Comparison of ENCODE assay signal across 1 cellular context in the genomic region with DNA sequence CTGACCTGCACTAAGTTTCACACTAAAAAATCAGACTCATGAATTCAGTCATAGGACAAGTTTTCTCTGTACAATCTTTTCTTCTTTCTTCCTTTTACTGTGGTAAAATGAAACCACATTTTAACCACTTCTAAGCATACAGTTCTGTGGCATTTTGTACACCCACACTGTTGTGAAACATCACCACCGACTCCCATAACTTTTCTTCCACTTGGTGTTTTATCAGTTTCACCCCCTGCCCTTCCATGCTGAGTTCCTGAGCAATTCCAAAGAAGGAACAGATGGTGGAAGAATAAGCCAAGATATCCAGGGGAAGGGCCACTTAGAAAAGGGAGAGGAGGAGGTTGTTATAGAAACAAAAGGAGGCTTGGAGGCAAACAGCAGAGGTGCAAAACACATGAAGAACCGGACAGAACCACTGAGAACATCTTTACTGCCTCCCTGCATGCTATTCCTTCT.
A peak's percentile ranks its signal among the peaks of the same experiment; 100 is the strongest.
TF ChIP-seq lines count a peak whose summit lies in the region.

No MANE protein-coding gene starts in this region.

TF ChIP-seq in GM12878, 131 proteins besides CTCF, POLR2A, EP300 and RAD21 (continues in another document):
- TF ChIP-seq IKZF2 (IDR thresholded peaks at IDR 0.05) (peak; percentile 92 to 93), MTA3 (IDR thresholded peaks at IDR 0.05; ENCODE audit: borderline replicate concordance, low read length) (peak; percentile 84; the same call in 1 of the 2 replicates), EED (IDR thresholded peaks at IDR 0.05; ENCODE audit: low read depth) (peak; percentile 85), ZZZ3 (IDR thresholded peaks at IDR 0.05; ENCODE audit: control insufficient read depth, insufficient read length, low read depth) (no peak), MXI1 (IDR thresholded peaks at IDR 0.05; ENCODE audit: low read depth, low read length) (no peak), SMC3 (IDR thresholded peaks at IDR 0.05; ENCODE audit: borderline replicate concordance, low read length) (0 out of 2 replicates have a peak, but pooled peaks have one; percentile 10), NR2C2 (IDR thresholded peaks at IDR 0.05; ENCODE audit: borderline replicate concordance, control insufficient read depth, insufficient read length, low read depth) (no peak), POLR2AphosphoS5 (IDR thresholded peaks at IDR 0.05; ENCODE audit: low read length) (no peak), SUPT20H (IDR thresholded peaks at IDR 0.05; ENCODE audit: borderline replicate concordance, control insufficient read depth, low read depth, low read length) (no peak), SIX5 (IDR thresholded peaks at IDR 0.05; ENCODE audit: low read depth, low read length, severe bottlenecking) (no peak), ATF7 (IDR thresholded peaks at IDR 0.05; ENCODE audit: low read depth) (peak; percentile 66; the same call in 1 of the 2 replicates), SP1 (IDR thresholded peaks at IDR 0.05; ENCODE audit: low read depth, low read length) (no peak), TCF12 (IDR thresholded peaks at IDR 0.05; ENCODE audit: low read depth, low read length) (no peak), ETV6 (conservative IDR thresholded peaks at IDR 0.05 in 1 of 2, IDR thresholded peaks at IDR 0.05 in 1 of 2; ENCODE audit: borderline replicate concordance in 1 of 2, low read depth in 1 of 2) (peak in 1 of 2 experiments; percentile 70; a peak in 1 of 4 replicates), EGR1 (IDR thresholded peaks at IDR 0.05; ENCODE audit: borderline replicate concordance in 1 of 2, low read depth in 2 of 2, low read length in 2 of 2) (peak in 1 of 2 experiments; percentile 50; a peak in 1 of 3 replicates), KAT2A (conservative IDR thresholded peaks at IDR 0.05; ENCODE audit: control insufficient read depth, low read depth, low read length) (no peak), FOXM1 (IDR thresholded peaks at IDR 0.05; ENCODE audit: low read depth, low read length) (no peak), RELA (IDR thresholded peaks at IDR 0.05; ENCODE audit: borderline replicate concordance, partially characterized antibody) (no peak), CBX3 (IDR thresholded peaks at IDR 0.05; ENCODE audit: borderline replicate concordance, low read depth) (no peak), CEBPB (IDR thresholded peaks at IDR 0.05; ENCODE audit: borderline replicate concordance in 1 of 2, low read depth in 2 of 2, low read length in 2 of 2) (peak; percentile 25 to 82; a peak in 2 of 4 replicates), MTA2 (IDR thresholded peaks at IDR 0.05; ENCODE audit: low read depth) (peak; percentile 77), SREBF1 (IDR thresholded peaks at IDR 0.05; ENCODE audit: low read length) (0 out of 2 replicates have a peak, but pooled peaks have one; percentile 27), SPI1 (IDR thresholded peaks at IDR 0.05; ENCODE audit: borderline replicate concordance, insufficient read depth, low read depth, low read length) (no peak), SUZ12 (IDR thresholded peaks at IDR 0.05; ENCODE audit: unreplicated experiment) (no peak), TCF3 (IDR thresholded peaks at IDR 0.05; ENCODE audit: borderline replicate concordance, insufficient read depth, low read depth, low read length) (no peak), CREB1 (IDR thresholded peaks at IDR 0.05; ENCODE audit: low read depth) (0 out of 2 replicates have a peak, but pooled peaks have one; percentile 28), TARDBP (IDR thresholded peaks at IDR 0.05; ENCODE audit: borderline replicate concordance) (no peak), CBX5 (IDR thresholded peaks at IDR 0.05; ENCODE audit: low read depth) (no peak), NFYA (IDR thresholded peaks at IDR 0.05; ENCODE audit: borderline replicate concordance, low read depth, low read length) (no peak)
- TF ChIP-seq, protein P1, sequence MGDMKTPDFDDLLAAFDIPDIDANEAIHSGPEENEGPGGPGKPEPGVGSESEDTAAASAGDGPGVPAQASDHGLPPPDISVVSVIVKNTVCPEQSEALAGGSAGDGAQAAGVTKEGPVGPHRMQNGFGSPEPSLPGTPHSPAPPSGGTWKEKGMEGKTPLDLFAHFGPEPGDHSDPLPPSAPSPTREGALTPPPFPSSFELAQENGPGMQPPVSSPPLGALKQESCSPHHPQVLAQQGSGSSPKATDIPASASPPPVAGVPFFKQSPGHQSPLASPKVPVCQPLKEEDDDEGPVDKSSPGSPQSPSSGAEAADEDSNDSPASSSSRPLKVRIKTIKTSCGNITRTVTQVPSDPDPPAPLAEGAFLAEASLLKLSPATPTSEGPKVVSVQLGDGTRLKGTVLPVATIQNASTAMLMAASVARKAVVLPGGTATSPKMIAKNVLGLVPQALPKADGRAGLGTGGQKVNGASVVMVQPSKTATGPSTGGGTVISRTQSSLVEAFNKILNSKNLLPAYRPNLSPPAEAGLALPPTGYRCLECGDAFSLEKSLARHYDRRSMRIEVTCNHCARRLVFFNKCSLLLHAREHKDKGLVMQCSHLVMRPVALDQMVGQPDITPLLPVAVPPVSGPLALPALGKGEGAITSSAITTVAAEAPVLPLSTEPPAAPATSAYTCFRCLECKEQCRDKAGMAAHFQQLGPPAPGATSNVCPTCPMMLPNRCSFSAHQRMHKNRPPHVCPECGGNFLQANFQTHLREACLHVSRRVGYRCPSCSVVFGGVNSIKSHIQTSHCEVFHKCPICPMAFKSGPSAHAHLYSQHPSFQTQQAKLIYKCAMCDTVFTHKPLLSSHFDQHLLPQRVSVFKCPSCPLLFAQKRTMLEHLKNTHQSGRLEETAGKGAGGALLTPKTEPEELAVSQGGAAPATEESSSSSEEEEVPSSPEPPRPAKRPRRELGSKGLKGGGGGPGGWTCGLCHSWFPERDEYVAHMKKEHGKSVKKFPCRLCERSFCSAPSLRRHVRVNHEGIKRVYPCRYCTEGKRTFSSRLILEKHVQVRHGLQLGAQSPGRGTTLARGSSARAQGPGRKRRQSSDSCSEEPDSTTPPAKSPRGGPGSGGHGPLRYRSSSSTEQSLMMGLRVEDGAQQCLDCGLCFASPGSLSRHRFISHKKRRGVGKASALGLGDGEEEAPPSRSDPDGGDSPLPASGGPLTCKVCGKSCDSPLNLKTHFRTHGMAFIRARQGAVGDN (IDR thresholded peaks at IDR 0.05) = no peak
- TF ChIP-seq, protein P2, sequence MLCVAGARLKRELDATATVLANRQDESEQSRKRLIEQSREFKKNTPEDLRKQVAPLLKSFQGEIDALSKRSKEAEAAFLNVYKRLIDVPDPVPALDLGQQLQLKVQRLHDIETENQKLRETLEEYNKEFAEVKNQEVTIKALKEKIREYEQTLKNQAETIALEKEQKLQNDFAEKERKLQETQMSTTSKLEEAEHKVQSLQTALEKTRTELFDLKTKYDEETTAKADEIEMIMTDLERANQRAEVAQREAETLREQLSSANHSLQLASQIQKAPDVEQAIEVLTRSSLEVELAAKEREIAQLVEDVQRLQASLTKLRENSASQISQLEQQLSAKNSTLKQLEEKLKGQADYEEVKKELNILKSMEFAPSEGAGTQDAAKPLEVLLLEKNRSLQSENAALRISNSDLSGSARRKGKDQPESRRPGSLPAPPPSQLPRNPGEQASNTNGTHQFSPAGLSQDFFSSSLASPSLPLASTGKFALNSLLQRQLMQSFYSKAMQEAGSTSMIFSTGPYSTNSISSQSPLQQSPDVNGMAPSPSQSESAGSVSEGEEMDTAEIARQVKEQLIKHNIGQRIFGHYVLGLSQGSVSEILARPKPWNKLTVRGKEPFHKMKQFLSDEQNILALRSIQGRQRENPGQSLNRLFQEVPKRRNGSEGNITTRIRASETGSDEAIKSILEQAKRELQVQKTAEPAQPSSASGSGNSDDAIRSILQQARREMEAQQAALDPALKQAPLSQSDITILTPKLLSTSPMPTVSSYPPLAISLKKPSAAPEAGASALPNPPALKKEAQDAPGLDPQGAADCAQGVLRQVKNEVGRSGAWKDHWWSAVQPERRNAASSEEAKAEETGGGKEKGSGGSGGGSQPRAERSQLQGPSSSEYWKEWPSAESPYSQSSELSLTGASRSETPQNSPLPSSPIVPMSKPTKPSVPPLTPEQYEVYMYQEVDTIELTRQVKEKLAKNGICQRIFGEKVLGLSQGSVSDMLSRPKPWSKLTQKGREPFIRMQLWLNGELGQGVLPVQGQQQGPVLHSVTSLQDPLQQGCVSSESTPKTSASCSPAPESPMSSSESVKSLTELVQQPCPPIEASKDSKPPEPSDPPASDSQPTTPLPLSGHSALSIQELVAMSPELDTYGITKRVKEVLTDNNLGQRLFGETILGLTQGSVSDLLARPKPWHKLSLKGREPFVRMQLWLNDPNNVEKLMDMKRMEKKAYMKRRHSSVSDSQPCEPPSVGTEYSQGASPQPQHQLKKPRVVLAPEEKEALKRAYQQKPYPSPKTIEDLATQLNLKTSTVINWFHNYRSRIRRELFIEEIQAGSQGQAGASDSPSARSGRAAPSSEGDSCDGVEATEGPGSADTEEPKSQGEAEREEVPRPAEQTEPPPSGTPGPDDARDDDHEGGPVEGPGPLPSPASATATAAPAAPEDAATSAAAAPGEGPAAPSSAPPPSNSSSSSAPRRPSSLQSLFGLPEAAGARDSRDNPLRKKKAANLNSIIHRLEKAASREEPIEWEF (IDR thresholded peaks at IDR 0.05; ENCODE audit: insufficient replicate concordance, low read depth, low read length) = no peak
- TF ChIP-seq, protein P3, sequence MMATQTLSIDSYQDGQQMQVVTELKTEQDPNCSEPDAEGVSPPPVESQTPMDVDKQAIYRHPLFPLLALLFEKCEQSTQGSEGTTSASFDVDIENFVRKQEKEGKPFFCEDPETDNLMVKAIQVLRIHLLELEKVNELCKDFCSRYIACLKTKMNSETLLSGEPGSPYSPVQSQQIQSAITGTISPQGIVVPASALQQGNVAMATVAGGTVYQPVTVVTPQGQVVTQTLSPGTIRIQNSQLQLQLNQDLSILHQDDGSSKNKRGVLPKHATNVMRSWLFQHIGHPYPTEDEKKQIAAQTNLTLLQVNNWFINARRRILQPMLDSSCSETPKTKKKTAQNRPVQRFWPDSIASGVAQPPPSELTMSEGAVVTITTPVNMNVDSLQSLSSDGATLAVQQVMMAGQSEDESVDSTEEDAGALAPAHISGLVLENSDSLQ (IDR thresholded peaks at IDR 0.05) = no peak
- TF ChIP-seq, protein P4, sequence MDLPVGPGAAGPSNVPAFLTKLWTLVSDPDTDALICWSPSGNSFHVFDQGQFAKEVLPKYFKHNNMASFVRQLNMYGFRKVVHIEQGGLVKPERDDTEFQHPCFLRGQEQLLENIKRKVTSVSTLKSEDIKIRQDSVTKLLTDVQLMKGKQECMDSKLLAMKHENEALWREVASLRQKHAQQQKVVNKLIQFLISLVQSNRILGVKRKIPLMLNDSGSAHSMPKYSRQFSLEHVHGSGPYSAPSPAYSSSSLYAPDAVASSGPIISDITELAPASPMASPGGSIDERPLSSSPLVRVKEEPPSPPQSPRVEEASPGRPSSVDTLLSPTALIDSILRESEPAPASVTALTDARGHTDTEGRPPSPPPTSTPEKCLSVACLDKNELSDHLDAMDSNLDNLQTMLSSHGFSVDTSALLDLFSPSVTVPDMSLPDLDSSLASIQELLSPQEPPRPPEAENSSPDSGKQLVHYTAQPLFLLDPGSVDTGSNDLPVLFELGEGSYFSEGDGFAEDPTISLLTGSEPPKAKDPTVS (IDR thresholded peaks at IDR 0.05; ENCODE audit: low read depth, low read length) = no peak
- TF ChIP-seq, protein P5, sequence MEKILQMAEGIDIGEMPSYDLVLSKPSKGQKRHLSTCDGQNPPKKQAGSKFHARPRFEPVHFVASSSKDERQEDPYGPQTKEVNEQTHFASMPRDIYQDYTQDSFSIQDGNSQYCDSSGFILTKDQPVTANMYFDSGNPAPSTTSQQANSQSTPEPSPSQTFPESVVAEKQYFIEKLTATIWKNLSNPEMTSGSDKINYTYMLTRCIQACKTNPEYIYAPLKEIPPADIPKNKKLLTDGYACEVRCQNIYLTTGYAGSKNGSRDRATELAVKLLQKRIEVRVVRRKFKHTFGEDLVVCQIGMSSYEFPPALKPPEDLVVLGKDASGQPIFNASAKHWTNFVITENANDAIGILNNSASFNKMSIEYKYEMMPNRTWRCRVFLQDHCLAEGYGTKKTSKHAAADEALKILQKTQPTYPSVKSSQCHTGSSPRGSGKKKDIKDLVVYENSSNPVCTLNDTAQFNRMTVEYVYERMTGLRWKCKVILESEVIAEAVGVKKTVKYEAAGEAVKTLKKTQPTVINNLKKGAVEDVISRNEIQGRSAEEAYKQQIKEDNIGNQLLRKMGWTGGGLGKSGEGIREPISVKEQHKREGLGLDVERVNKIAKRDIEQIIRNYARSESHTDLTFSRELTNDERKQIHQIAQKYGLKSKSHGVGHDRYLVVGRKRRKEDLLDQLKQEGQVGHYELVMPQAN (conservative IDR thresholded peaks at IDR 0.05) = no peak
- TF ChIP-seq, protein P6, sequence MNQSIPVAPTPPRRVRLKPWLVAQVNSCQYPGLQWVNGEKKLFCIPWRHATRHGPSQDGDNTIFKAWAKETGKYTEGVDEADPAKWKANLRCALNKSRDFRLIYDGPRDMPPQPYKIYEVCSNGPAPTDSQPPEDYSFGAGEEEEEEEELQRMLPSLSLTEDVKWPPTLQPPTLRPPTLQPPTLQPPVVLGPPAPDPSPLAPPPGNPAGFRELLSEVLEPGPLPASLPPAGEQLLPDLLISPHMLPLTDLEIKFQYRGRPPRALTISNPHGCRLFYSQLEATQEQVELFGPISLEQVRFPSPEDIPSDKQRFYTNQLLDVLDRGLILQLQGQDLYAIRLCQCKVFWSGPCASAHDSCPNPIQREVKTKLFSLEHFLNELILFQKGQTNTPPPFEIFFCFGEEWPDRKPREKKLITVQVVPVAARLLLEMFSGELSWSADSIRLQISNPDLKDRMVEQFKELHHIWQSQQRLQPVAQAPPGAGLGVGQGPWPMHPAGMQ (IDR thresholded peaks at IDR 0.05; ENCODE audit: borderline replicate concordance) = no peak
- TF ChIP-seq, protein P7, sequence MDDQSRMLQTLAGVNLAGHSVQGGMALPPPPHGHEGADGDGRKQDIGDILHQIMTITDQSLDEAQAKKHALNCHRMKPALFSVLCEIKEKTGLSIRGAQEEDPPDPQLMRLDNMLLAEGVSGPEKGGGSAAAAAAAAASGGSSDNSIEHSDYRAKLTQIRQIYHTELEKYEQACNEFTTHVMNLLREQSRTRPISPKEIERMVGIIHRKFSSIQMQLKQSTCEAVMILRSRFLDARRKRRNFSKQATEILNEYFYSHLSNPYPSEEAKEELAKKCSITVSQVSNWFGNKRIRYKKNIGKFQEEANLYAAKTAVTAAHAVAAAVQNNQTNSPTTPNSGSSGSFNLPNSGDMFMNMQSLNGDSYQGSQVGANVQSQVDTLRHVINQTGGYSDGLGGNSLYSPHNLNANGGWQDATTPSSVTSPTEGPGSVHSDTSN (IDR thresholded peaks at IDR 0.05; ENCODE audit: insufficient replicate concordance, low read depth, low read length) = no peak
